31 cellular contexts compared by ENCODE assay signal in the genomic region with DNA sequence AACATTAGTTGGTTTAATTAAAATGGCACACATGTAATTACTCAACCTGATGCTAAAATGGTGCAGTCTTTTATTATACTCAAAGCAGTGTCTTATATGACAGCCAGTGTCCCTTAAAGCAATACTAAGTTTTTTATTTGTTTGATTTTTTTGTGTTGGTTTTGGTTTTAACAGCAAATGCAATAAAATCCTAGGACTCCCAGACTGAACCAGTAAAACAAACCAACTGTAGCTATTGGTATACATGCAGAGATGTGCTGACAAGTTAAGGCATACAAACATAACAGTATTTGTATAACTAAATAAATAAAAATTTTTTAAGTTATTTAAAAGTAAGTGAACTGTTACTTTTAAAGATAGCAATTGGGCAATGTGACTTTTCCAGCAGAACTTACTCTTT.
"Had no signal": no experiment of that assay in that cellular context is flagged by ENCODE, and none has a peak within 500 bp of the region (broad histone marks: within the 10 kb centered on the region; RNA-seq: fewer than 3 reads in every experiment).

No MANE protein-coding gene starts in this region.

- H3K4me3 ChIP-seq: adrenal gland, body of pancreas, cardiac muscle cell, colonic mucosa had no signal

- H3K36me3 ChIP-seq: adrenal gland, brain microvascular endothelial cell, cardiac muscle cell, colonic mucosa, WERI-Rb-1 had no signal

- H3K4me1 ChIP-seq: adrenal gland, colonic mucosa had no signal

- H3K9me3 ChIP-seq: adrenal gland, body of pancreas, colonic mucosa had no signal

- H3K27me3 ChIP-seq: adrenal gland, body of pancreas, brain microvascular endothelial cell, cardiac muscle cell, colonic mucosa had no signal

- DNase-seq: activated CD4-positive, alpha-beta memory T cell treated with anti-CD3 and anti-CD28 coated beads, Interleukin-2, amount 10 ng/mL, durations not matched to agents 7 days and 5 days; activated CD4-positive, alpha-beta T cell treated with anti-CD3 and anti-CD28 coated beads for 1 hour; activated CD4-positive, alpha-beta T cell treated with anti-CD3 and anti-CD28 coated beads for 36 hours; activated CD4-positive, alpha-beta T cell treated with anti-CD3 and anti-CD28 coated beads for 48 hours; activated CD4-positive, alpha-beta T cell treated with anti-CD3 and anti-CD28 coated beads, Interleukin-2, amount 10 ng/mL, durations not matched to agents 7 days and 5 days; activated CD4-positive, alpha-beta T cell treated with anti-CD3 and anti-CD28 coated beads, Interleukin-2, amount 50 U/mL, for 48 hours; activated CD4-positive, CD25-positive, alpha-beta regulatory T cell; activated CD8-positive, alpha-beta memory T cell treated with anti-CD3 and anti-CD28 coated beads for 24 hours; activated CD8-positive, alpha-beta memory T cell treated with anti-CD3 and anti-CD28 coated beads, Interleukin-2, amount 10 ng/mL, durations not matched to agents 7 days and 5 days; activated CD8-positive, alpha-beta memory T cell treated with anti-CD3 and anti-CD28 coated beads, Interleukin-2, amount 50 U/mL, for 48 hours; activated CD8-positive, alpha-beta T cell treated with anti-CD3 and anti-CD28 coated beads, Interleukin-2, amount 10 ng/mL, durations not matched to agents 7 days and 5 days; activated effector memory CD4-positive, alpha-beta T cell treated with anti-CD3 and anti-CD28 coated beads, Interleukin-2, amount 50 U/mL, for 16 hours; activated gamma-delta T cell treated with Interleukin-2 at 50 U/mL for 16 hours; activated naive CD4-positive, alpha-beta T cell; activated naive CD4-positive, alpha-beta T cell treated with anti-CD3 and anti-CD28 coated beads for 36 hours; activated naive CD4-positive, alpha-beta T cell treated with anti-CD3 and anti-CD28 coated beads, Interleukin-2, amount 50 U/mL, for 16 hours; activated naive CD8-positive, alpha-beta T cell treated with anti-CD3 and anti-CD28 coated beads for 36 hours; activated T-cell treated with anti-CD3 and anti-CD28 coated beads, Interleukin-2, amount 50 U/mL, for 1 hour; activated T-cell treated with anti-CD3 and anti-CD28 coated beads, Interleukin-2, amount 50 U/mL, for 4 hours; activated T-cell treated with anti-CD3 and anti-CD28 coated beads, Interleukin-2, amount 50 U/mL, for 72 hours; adrenal gland; amniotic stem cell; aorta; body of pancreas; brain microvascular endothelial cell; cerebellar nuclear complex; colonic mucosa; T-helper 17 cell; T1000; WERI-Rb-1 had no signal

- H3K27ac ChIP-seq: adrenal gland, body of pancreas, brain microvascular endothelial cell, cardiac muscle cell, colonic mucosa, WERI-Rb-1 had no signal
